ENCODE assay signal across 8 cellular contexts in the genomic region with DNA sequence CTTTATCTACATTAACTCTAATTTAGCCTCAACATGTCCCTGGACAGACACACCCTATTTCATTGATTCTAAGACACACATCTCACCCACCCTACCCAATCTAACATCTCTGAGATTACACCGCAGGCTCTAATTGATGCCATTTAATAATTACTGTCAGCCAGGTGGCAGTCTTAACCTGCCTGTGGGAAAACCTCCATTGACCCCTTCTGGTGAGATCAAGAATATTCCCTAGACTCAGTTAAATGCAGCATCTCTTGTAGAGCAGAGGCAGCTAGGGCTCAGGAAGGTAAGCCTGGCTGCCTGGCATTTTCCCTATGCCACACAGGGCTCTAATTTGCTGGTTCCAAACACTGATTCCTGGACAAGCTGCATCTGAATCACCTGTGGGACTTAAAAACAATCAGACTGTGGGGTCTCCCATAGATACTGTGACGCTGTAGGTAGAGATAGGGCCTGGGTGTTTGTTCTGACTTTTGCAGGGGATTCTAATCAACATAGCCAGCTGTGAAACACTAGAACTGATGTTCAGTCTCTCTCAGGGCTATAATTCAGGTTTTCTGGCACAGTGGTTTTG. TPM values are rescaled to one million over a fixed set of nuclear protein-coding genes. Genes with fewer than 3 reads are reported as not detected.
DNase-seq lines count a peak whose midpoint lies in the region; ATAC-seq and TF ChIP-seq lines count a peak whose summit lies in the region.

No MANE protein-coding gene starts in this region.

- no peaks in the 10 kb centered on the region for H3K79me2 ChIP-seq in HCT116 (ENCODE audit: insufficient read depth, low read length)

- intact Hi-C loops in CD4-positive, alpha-beta memory T cell (cut with micrococcal nuclease) = loop anchor here (1.0 kb wide), 4 partner anchors 15 to 154 kb away; a partner anchor contains a TSS
- intact Hi-C loops in HCT116 (cut with micrococcal nuclease) (loop anchor here (1.0 kb wide), 1 partner anchor 195 kb away; no protein-coding TSS in a partner anchor), spleen (cut with DNase I; ENCODE audit: low total_unique reads) (no loop called here)

- H3K4me1 ChIP-seq in CD4-positive, alpha-beta memory T cell (ENCODE audit: insufficient read depth, low read length) = peaks cover 4% of the 10 kb centered on the region
- peaks cover 0 to 5% of the 10 kb centered on the region in 2 experiments; a peak in 2 of 4 replicates for H3K4me1 ChIP-seq in HCT116 (ENCODE audit: control insufficient read depth in 1 of 2, insufficient read depth in 2 of 2, low read length in 2 of 2)
- H3K4me1 ChIP-seq in NT2/D1 (ENCODE audit: insufficient read depth, insufficient read length) = peaks cover 4% of the 10 kb centered on the region
- peaks cover 0 to 11% (median 8%) of the 10 kb centered on the region in 6 donors for H3K4me1 ChIP-seq in spleen

- peaks cover 3% of the 10 kb centered on the region for H3K36me3 ChIP-seq in CD4-positive, alpha-beta memory T cell (ENCODE audit: insufficient read depth, low read length)
- H3K36me3 ChIP-seq in HCT116 (ENCODE audit: control insufficient read depth in 1 of 2, insufficient read depth in 2 of 2, low read length in 2 of 2) (peaks cover 2 to 3% of the 10 kb centered on the region in 2 experiments; a peak in 2 of 4 replicates), NT2/D1 (ENCODE audit: insufficient read depth, insufficient read length, low read length) (peaks cover 33% of the 10 kb centered on the region), spleen (peaks cover 0 to 33% (median 25%) of the 10 kb centered on the region in 6 donors)

- no peak overlapping the region for H3K27ac ChIP-seq in CD4-positive, alpha-beta memory T cell (ENCODE audit: low read depth, low read length)
- H3K27ac ChIP-seq in HCT116 (ENCODE audit: low read depth, low read length) (no peak overlapping the region), spleen (no peak overlapping the region)

- BruUV-seq in HCT116 (replicated peaks; lab: Mats Ljungman, UMichigan) = no TSS peak

- ATAC-seq in HCT116 = peak; percentile 75
- no peak for ATAC-seq in GM21528 (IDR thresholded peaks at IDR 0.05; ENCODE audit: low FRiP score, unreplicated experiment)

- H3K4me1 Mint-ChIP-seq in CD4-positive, alpha-beta memory T cell = peaks cover 5 to 11% (median 8%) of the 10 kb centered on the region in 4 donors

- peak; percentile 94 for TF ChIP-seq RAD21 in HCT116 (IDR thresholded peaks at IDR 0.05; ENCODE audit: low read depth)

- H3K9me3 ChIP-seq in CD4-positive, alpha-beta memory T cell (ENCODE audit: control insufficient read depth in 1 of 2, low read length in 2 of 2) = no peaks in the 10 kb centered on the region
- no peaks in the 10 kb centered on the region for H3K9me3 ChIP-seq in HCT116 (ENCODE audit: control insufficient read depth in 1 of 2, insufficient read depth in 1 of 2, low read depth in 1 of 2, low read length in 2 of 2)
- no peaks in the 10 kb centered on the region for H3K9me3 ChIP-seq in NT2/D1 (ENCODE audit: insufficient read depth, low read length)
- H3K9me3 ChIP-seq in spleen = no peaks in the 10 kb centered on the region

- TF ChIP-seq POLR2A in HCT116 (IDR thresholded peaks at IDR 0.05; ENCODE audit: borderline replicate concordance, extremely low read depth, insufficient read depth, insufficient read length) (no peak), spleen (IDR thresholded peaks at IDR 0.05) (no peak)

- no peak overlapping the region for H3K4me3 ChIP-seq in CD4-positive, alpha-beta memory T cell (ENCODE audit: low read length in 2 of 2)
- H3K4me3 ChIP-seq in HCT116 (replicated peaks in 1 of 2; ENCODE audit: low read depth in 1 of 2, low read length in 2 of 2) = no peak overlapping the region
- H3K4me3 ChIP-seq in NT2/D1 (ENCODE audit: insufficient read length, low read depth) = no peak overlapping the region
- H3K4me3 ChIP-seq in epithelial cell of proximal tubule (ENCODE audit: low read depth, low read length) = no peak overlapping the region
- no peak overlapping the region for H3K4me3 ChIP-seq in spleen

- RAD21 ChIA-PET in HCT116 (lab: Charles Lee; ENCODE audit: low non-redundant PET in 1 of 2, low total read pairs in 2 of 2, uncharacterized antibody in 2 of 2, unreplicated experiment in 2 of 2) = interaction anchor here (0.6 to 1.5 kb wide), 4 partner anchors 187 to 216 kb away, joined by 3 to 6 read pairs (median 4); a partner anchor contains a TSS

- peaks cover 3% of the 10 kb centered on the region for H3K27me3 ChIP-seq in CD4-positive, alpha-beta memory T cell (ENCODE audit: insufficient read depth, low read length)
- H3K27me3 ChIP-seq in HCT116 (ENCODE audit: insufficient read depth, low read length) (no peaks in the 10 kb centered on the region), NT2/D1 (ENCODE audit: insufficient read depth, insufficient read length) (no peaks in the 10 kb centered on the region), spleen (replicated peaks in 1 of 7) (peaks cover 0 to 21% (median 12%) of the 10 kb centered on the region in 7 donors)

- H3K4me2 ChIP-seq in HCT116 (ENCODE audit: low read length) = no peak overlapping the region

- H3K9me2 ChIP-seq in HCT116 (ENCODE audit: insufficient read depth) = no peaks in the 10 kb centered on the region

- CTCF ChIA-PET in CD4-positive, alpha-beta memory T cell (lab: Charles Lee; ENCODE audit: partially characterized antibody) = interaction anchor here (0.8 to 6.7 kb wide), 21 partner anchors 8 to 195 kb away, joined by 3 to 64 read pairs (median 5); a partner anchor contains a TSS
- CTCF ChIA-PET in HCT116 (lab: Charles Lee) = interaction anchor here (0.6 to 4.2 kb wide), 10 partner anchors 22 to 222 kb away, joined by 3 to 69 read pairs (median 6); a partner anchor contains a TSS

- H3K9ac ChIP-seq in HCT116 (ENCODE audit: low read length) = no peak overlapping the region
- no peak overlapping the region for H3K9ac ChIP-seq in NT2/D1 (ENCODE audit: insufficient read length, low read depth)

- H3K27ac Mint-ChIP-seq in CD4-positive, alpha-beta memory T cell = peak overlapping the region in 3 of 7 donors; percentile 14 to 54 (median 21)

- no peak overlapping the region for H2AFZ ChIP-seq in HCT116 (ENCODE audit: low read depth, low read length, poor library complexity, severe bottlenecking)

- no peak overlapping the region for H3K4me3 Mint-ChIP-seq in CD4-positive, alpha-beta memory T cell

- WGBS in spleen, 5 donors = 62 to 78% (median 65%) methylated on average over 2 of the region's 2 CpGs

- peak in 4 of 5 donors; percentile 37 to 59 (median 50) for DNase-seq in CD4-positive, alpha-beta memory T cell
- DNase-seq in HCT116 (ENCODE audit: low read depth, low spot score) = peak; percentile 45
- DNase-seq in NT2/D1 (ENCODE audit: low read depth, low spot score) = peak; percentile 54
- no peak for DNase-seq in epithelial cell of proximal tubule (ENCODE audit: low read depth)
- no peak for DNase-seq in spleen
- no peak for DNase-seq in GM19238 (ENCODE audit: insufficient read length, low spot score)
- DNase-seq in stimulated activated CD4-positive, alpha-beta T cell treated with anti-CD3 and anti-CD28 coated beads, Interleukin-4, amount 100 ng/mL, for 1 hour = no peak

- H4K20me1 ChIP-seq in HCT116 (ENCODE audit: insufficient read depth) = no peaks in the 10 kb centered on the region

- no peaks in the 10 kb centered on the region for H3K9me3 Mint-ChIP-seq in CD4-positive, alpha-beta memory T cell

- H3K36me3 Mint-ChIP-seq in CD4-positive, alpha-beta memory T cell = peaks cover 6 to 16% of the 10 kb centered on the region in 2 donors

- TF ChIP-seq CTCF in HCT116 (IDR thresholded peaks at IDR 0.05 in 2 of 3, conservative IDR thresholded peaks at IDR 0.05 in 1 of 3; ENCODE audit: borderline replicate concordance in 1 of 3, insufficient read depth in 1 of 3, low read depth in 2 of 3, low read length in 2 of 3) (peak; percentile 80 to 99 (median 81)), epithelial cell of proximal tubule (conservative IDR thresholded peaks at IDR 0.05; ENCODE audit: low read depth, low read length) (peak; percentile 74), spleen (IDR thresholded peaks at IDR 0.05 in 8 of 11, conservative IDR thresholded peaks at IDR 0.05 in 3 of 11) (peak in 8 of 11 experiments; percentile 21 to 44 (median 26))

- H3K27me3 Mint-ChIP-seq in CD4-positive, alpha-beta memory T cell = peaks cover 3 to 12% of the 10 kb centered on the region in 2 donors

- POLR2A ChIA-PET in CD4-positive, alpha-beta memory T cell (lab: Charles Lee; ENCODE audit: partially characterized antibody) = interaction anchor here (0.7 to 2.9 kb wide), 6 partner anchors 9 to 848 kb away, joined by 3 to 10 read pairs (median 5); a partner anchor contains a TSS
- POLR2A ChIA-PET in HCT116 (lab: Charles Lee) = interaction anchor here (0.8 to 2.6 kb wide), 4 partner anchors 18 to 231 kb away, joined by 3 to 14 read pairs (median 4); a partner anchor contains a TSS

TF ChIP-seq in HCT116, 20 proteins besides CTCF, POLR2A, EP300 and RAD21 (continues in another document):
- no peak for TF ChIP-seq TCF7L2 (IDR thresholded peaks at IDR 0.05; ENCODE audit: borderline replicate concordance, extremely low read depth, insufficient read depth, insufficient read length)
- no peak for TF ChIP-seq JUND (IDR thresholded peaks at IDR 0.05)
- TF ChIP-seq, protein P1, sequence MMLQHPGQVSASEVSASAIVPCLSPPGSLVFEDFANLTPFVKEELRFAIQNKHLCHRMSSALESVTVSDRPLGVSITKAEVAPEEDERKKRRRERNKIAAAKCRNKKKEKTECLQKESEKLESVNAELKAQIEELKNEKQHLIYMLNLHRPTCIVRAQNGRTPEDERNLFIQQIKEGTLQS (IDR thresholded peaks at IDR 0.05) = no peak
- peak; percentile 46; the same call in 1 of the 2 replicates for TF ChIP-seq SIN3A (IDR thresholded peaks at IDR 0.05; ENCODE audit: low read depth)
- no peak for TF ChIP-seq CBX3 (IDR thresholded peaks at IDR 0.05; ENCODE audit: low read depth)

RNA-seq across cellular contexts. Expression of a gene that starts 14.3 kb away (rescaled TPM):
- 10 to 100 TPM; 77.0 to 78.4 TPM for total RNA-seq in CD4-positive, alpha-beta memory T cell
- 10 to 100 TPM; 58.0 to 59.6 TPM for polyA plus RNA-seq in CD4-positive, alpha-beta memory T cell
- total RNA-seq in HCT116 (2021; ENCODE audit: unreplicated experiment) (91.9 TPM), epithelial cell of proximal tubule (62.4 and 118 TPM in 2 replicates), spleen (10 to 100 TPM; 44.3 to 63.5 (median 54.2) TPM)
- 72.1 and 82.4 TPM in 2 replicates for polyA plus RNA-seq in HCT116 (2012)
- 10 to 100 TPM; 44.1 to 64.7 (median 61.1) TPM for polyA plus RNA-seq in spleen

RNA-seq across cellular contexts. Expression of a gene that starts 14.8 kb away (rescaled TPM):
- 1 to 10 TPM; 1.3 to 2.4 TPM for total RNA-seq in CD4-positive, alpha-beta memory T cell
- 1 to 10 TPM in 1 of 2 donors, under 1 TPM in 1; 0.97 to 1.5 TPM for polyA plus RNA-seq in CD4-positive, alpha-beta memory T cell
- total RNA-seq in HCT116 (2021; ENCODE audit: unreplicated experiment) (35.3 TPM), epithelial cell of proximal tubule (0.07 and 0.12 TPM in 2 replicates), spleen (1 to 10 TPM in 4 of 7 donors, under 1 TPM in 3; 0.41 to 2.9 (median 1.0) TPM)
- polyA plus RNA-seq in HCT116 (2012) = 20.4 and 22.5 TPM in 2 replicates
- under 1 TPM; 0.33 to 0.83 (median 0.61) TPM for polyA plus RNA-seq in spleen

RNA-seq across cellular contexts. Expression of a gene that starts 51.8 kb away (rescaled TPM):
- under 1 TPM; 0.12 to 0.22 TPM for total RNA-seq in CD4-positive, alpha-beta memory T cell
- polyA plus RNA-seq in CD4-positive, alpha-beta memory T cell = under 1 TPM in 1 of 2 donors, not detected in 1; 0.15 TPM
- total RNA-seq in HCT116 (2021; ENCODE audit: unreplicated experiment) (0.42 TPM), epithelial cell of proximal tubule (0.07 TPM in 1 of 2 replicates, not detected in the other), spleen (under 1 TPM in 4 of 7 donors, not detected in 3; 0.27 to 0.67 (median 0.41) TPM)
- 0.43 and 0.44 TPM in 2 replicates for polyA plus RNA-seq in HCT116 (2012)
- polyA plus RNA-seq in spleen = under 1 TPM in 2 of 3 donors, not detected in 1; 0.08 to 0.10 TPM

Comparison
In these comparisons a context has a peak if more than half of its experiments do, and no peak if none do; other contexts are left out.
1. DNase-seq: peak in CD4-positive, alpha-beta memory T cell (4 of 5), HCT116 (single experiment) and NT2/D1 (single experiment); none in epithelial cell of proximal tubule (single experiment), spleen (single experiment), GM19238 (single experiment) and stimulated activated CD4-positive, alpha-beta T cell treated with anti-CD3 and anti-CD28 coated beads, Interleukin-4, amount 100 ng/mL, for 1 hour (single experiment).
2. CTCF ChIP-seq: peak in every context shown above with its lines; median percentile 81 in HCT116; 74 in epithelial cell of proximal tubule; 26 in spleen.